ENCODE assay signal across 2 cellular contexts in the genomic region with DNA sequence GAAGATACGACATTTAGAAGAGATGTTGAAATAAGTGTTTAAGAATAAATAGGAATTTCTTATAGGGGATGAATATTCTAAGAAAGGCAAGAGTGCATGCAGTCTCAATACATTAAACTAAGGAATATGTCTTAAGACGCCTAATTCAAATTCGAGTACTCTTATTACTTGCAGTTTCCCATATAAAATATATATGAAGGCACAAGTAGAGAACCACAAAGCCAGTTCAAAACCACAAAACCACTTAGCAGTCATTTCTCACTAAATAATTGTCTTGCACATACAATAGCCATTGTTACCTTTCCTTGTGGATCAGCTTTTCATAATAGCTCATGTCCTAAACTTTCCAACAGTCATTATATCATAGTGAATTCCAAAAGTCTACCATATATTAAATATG.
TF ChIP-seq lines count a peak whose summit lies in the region.

No MANE protein-coding gene starts in this region.

TF ChIP-seq in SK-N-SH, 30 proteins besides CTCF, POLR2A, EP300 and RAD21 (continued from another document):
- TF ChIP-seq TAF1 (IDR thresholded peaks at IDR 0.05; ENCODE audit: borderline replicate concordance, low read depth, low read length) = no peak
- TF ChIP-seq RXRA (IDR thresholded peaks at IDR 0.05; ENCODE audit: borderline replicate concordance, low read depth) = no peak
- no peak for TF ChIP-seq ELF1 (IDR thresholded peaks at IDR 0.05)
- TF ChIP-seq, protein P1, sequence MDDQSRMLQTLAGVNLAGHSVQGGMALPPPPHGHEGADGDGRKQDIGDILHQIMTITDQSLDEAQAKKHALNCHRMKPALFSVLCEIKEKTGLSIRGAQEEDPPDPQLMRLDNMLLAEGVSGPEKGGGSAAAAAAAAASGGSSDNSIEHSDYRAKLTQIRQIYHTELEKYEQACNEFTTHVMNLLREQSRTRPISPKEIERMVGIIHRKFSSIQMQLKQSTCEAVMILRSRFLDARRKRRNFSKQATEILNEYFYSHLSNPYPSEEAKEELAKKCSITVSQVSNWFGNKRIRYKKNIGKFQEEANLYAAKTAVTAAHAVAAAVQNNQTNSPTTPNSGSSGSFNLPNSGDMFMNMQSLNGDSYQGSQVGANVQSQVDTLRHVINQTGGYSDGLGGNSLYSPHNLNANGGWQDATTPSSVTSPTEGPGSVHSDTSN (IDR thresholded peaks at IDR 0.05) = no peak
- TF ChIP-seq, protein P2, sequence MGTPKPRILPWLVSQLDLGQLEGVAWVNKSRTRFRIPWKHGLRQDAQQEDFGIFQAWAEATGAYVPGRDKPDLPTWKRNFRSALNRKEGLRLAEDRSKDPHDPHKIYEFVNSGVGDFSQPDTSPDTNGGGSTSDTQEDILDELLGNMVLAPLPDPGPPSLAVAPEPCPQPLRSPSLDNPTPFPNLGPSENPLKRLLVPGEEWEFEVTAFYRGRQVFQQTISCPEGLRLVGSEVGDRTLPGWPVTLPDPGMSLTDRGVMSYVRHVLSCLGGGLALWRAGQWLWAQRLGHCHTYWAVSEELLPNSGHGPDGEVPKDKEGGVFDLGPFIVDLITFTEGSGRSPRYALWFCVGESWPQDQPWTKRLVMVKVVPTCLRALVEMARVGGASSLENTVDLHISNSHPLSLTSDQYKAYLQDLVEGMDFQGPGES (IDR thresholded peaks at IDR 0.05; ENCODE audit: low read depth, low read length) = no peak

TF ChIP-seq in GM12878, 131 proteins besides CTCF, POLR2A, EP300 and RAD21 (continued from another document):
- TF ChIP-seq, protein P3, sequence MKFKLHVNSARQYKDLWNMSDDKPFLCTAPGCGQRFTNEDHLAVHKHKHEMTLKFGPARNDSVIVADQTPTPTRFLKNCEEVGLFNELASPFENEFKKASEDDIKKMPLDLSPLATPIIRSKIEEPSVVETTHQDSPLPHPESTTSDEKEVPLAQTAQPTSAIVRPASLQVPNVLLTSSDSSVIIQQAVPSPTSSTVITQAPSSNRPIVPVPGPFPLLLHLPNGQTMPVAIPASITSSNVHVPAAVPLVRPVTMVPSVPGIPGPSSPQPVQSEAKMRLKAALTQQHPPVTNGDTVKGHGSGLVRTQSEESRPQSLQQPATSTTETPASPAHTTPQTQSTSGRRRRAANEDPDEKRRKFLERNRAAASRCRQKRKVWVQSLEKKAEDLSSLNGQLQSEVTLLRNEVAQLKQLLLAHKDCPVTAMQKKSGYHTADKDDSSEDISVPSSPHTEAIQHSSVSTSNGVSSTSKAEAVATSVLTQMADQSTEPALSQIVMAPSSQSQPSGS (IDR thresholded peaks at IDR 0.05; ENCODE audit: low read length) = no peak
- no peak for TF ChIP-seq ZNF274 (IDR thresholded peaks at IDR 0.05; ENCODE audit: insufficient read depth, insufficient read length)
- no peak for TF ChIP-seq HDGF (IDR thresholded peaks at IDR 0.05)
TF ChIP-seq in GM12878: peak in this region for 1.
